17 cellular contexts compared by ENCODE assay signal in genomic region chr9:106920091-106920490, GRCh38. TPM values are rescaled to one million over a fixed set of nuclear protein-coding genes. Genes with fewer than 3 reads are reported as not detected.
DNase-seq lines count a peak whose midpoint lies in the region; ATAC-seq and TF ChIP-seq lines count a peak whose summit lies in the region.
"Had no signal": no experiment of that assay in that cellular context is flagged by ENCODE, and none has a peak within 500 bp of the region (broad histone marks: within the 10 kb centered on the region; RNA-seq: fewer than 3 reads in every experiment).

No MANE protein-coding gene starts in this region.

- H3K9ac ChIP-seq in HUES64 (ENCODE audit: low read depth, low read length): no peak overlapping the region
- H3K9ac ChIP-seq in colonic mucosa (ENCODE audit: low read depth in 2 of 2, low read length in 2 of 2): no peak overlapping the region
- no peak overlapping the region for H3K9ac ChIP-seq in muscle layer of colon (ENCODE audit: low read length)
- H3K9ac ChIP-seq: BLaER1 treated with 17β-estradiol and CSF1 and Interleukin-3, amounts not matched to agents 10 nM and 100 nM had no signal

- TF ChIP-seq POLR2A in suprapubic skin (IDR thresholded peaks at IDR 0.05): no peak

- no peak for TF ChIP-seq CTCF in colonic mucosa (IDR thresholded peaks at IDR 0.05)
- TF ChIP-seq CTCF in suprapubic skin (IDR thresholded peaks at IDR 0.05): no peak

- H3K27me3 ChIP-seq in HUES64 (ENCODE audit: insufficient read depth, low read length) (no peaks in the 10 kb centered on the region), colonic mucosa (no peaks in the 10 kb centered on the region), muscle layer of colon (ENCODE audit: control insufficient read depth in 1 of 2, insufficient read depth in 2 of 2, low read length in 2 of 2) (no peaks in the 10 kb centered on the region), suprapubic skin (no peaks in the 10 kb centered on the region)
- H3K27me3 ChIP-seq: BLaER1 treated with 17β-estradiol and CSF1 and Interleukin-3, amounts not matched to agents 10 nM and 100 nM; MG63 had no signal

- intact Hi-C loops in colonic mucosa (cut with DNase I): no loop called here

- 90% methylated on average over 4 of the region's 4 CpGs for WGBS in HUES64
- WGBS in suprapubic skin: 95% methylated on average over 4 of the region's 4 CpGs

- H3K36me3 ChIP-seq in HUES64 (ENCODE audit: insufficient read depth, low read length): peaks cover 45% of the 10 kb centered on the region
- H3K36me3 ChIP-seq in colonic mucosa: peaks cover 5% of the 10 kb centered on the region
- peaks cover 17% of the 10 kb centered on the region for H3K36me3 ChIP-seq in muscle layer of colon (ENCODE audit: insufficient read depth, low read length)
- H3K36me3 ChIP-seq in suprapubic skin: peaks cover 12% of the 10 kb centered on the region

- H3K4me3 ChIP-seq in HUES64 (ENCODE audit: low read length) (no peak overlapping the region), colonic mucosa (no peak overlapping the region), muscle layer of colon (ENCODE audit: low read depth in 1 of 2, low read length in 2 of 2) (no peak overlapping the region), suprapubic skin (no peak overlapping the region)
- H3K4me3 ChIP-seq: BLaER1 treated with 17β-estradiol and CSF1 and Interleukin-3, amounts not matched to agents 10 nM and 100 nM; MG63; mucosa of descending colon had no signal

- H3K27ac ChIP-seq in HUES64 (ENCODE audit: low read depth, low read length) (peak overlapping the region; percentile 79), colonic mucosa (peak overlapping the region; percentile 71), muscle layer of colon (ENCODE audit: low read depth, low read length) (peak overlapping the region; percentile 57), suprapubic skin (peak overlapping the region; percentile 78)

- no peak for DNase-seq in colonic mucosa
- DNase-seq in suprapubic skin (ENCODE audit: low spot score in 2 of 2): no peak
- DNase-seq in NCI-H510A (lab: John Stamatoyannopoulos, UW): no peak
- no peak for DNase-seq in cortex of kidney (lab: John Stamatoyannopoulos, UW)
- DNase-seq: activated CD8-positive, alpha-beta memory T cell treated with anti-CD3 and anti-CD28 coated beads, Interleukin-2, amount 50 U/mL, for 4 hours; activated naive CD4-positive, alpha-beta T cell treated with Interleukin-2 at 50 U/mL for 16 hours; MG63; NCI-H2029; NCI-H524; stimulated activated CD4-positive, alpha-beta T cell treated with anti-CD3 and anti-CD28 coated beads, Interleukin-4, amount 100 ng/mL, for 1 hour had no signal

- TF ChIP-seq EP300 in suprapubic skin (IDR thresholded peaks at IDR 0.05): no peak

- peaks cover 45% of the 10 kb centered on the region for H3K4me1 ChIP-seq in HUES64 (ENCODE audit: insufficient read depth, low read length)
- H3K4me1 ChIP-seq in colonic mucosa: no peaks in the 10 kb centered on the region
- peaks cover 62% of the 10 kb centered on the region for H3K4me1 ChIP-seq in muscle layer of colon (ENCODE audit: insufficient read depth, low read length)
- H3K4me1 ChIP-seq in suprapubic skin: peaks cover 41% of the 10 kb centered on the region

- ATAC-seq in GM18520 (IDR thresholded peaks at IDR 0.05; ENCODE audit: unreplicated experiment): no peak
- no peak for ATAC-seq in HG03045 (IDR thresholded peaks at IDR 0.05; ENCODE audit: unreplicated experiment)
- ATAC-seq: activated CD4-positive, CD25-positive, alpha-beta regulatory T cell treated with anti-CD3 and anti-CD28 coated beads, Interleukin-2, amount 50 U/mL, for 24 hours had no signal

- H3K9me3 ChIP-seq in HUES64 (ENCODE audit: insufficient read depth, low read depth, low read length): no peaks in the 10 kb centered on the region
- H3K9me3 ChIP-seq in colonic mucosa: no peaks in the 10 kb centered on the region
- H3K9me3 ChIP-seq in muscle layer of colon (ENCODE audit: low read length): no peaks in the 10 kb centered on the region
- no peaks in the 10 kb centered on the region for H3K9me3 ChIP-seq in suprapubic skin
- H3K9me3 ChIP-seq: MG63, mucosa of descending colon had no signal

RNA-seq across cellular contexts. Expression of gene ZNF462, which starts 57.1 kb away (rescaled TPM):
- polyA plus RNA-seq in HUES64 (2013, experiment 1 of 2): 36.0 TPM
- polyA plus RNA-seq in HUES64 (2013, experiment 2 of 2): 35.5 TPM
- 10 to 100 TPM; 28.9 to 29.3 TPM for total RNA-seq in colonic mucosa
- 10 to 100 TPM; 16.4 to 35.2 (median 29.7) TPM for total RNA-seq in suprapubic skin
